Comparison of ENCODE assay signal across 20 cellular contexts in genomic region chr5:168585119-168585912, GRCh38. TPM values are rescaled to one million over a fixed set of nuclear protein-coding genes. Genes with fewer than 3 reads are reported as not detected.
DNase-seq lines count a peak whose midpoint lies in the region; ATAC-seq and TF ChIP-seq lines count a peak whose summit lies in the region.
"Had no signal": no experiment of that assay in that cellular context is flagged by ENCODE, and none has a peak within 500 bp of the region (broad histone marks: within the 10 kb centered on the region; RNA-seq: fewer than 3 reads in every experiment).

No MANE protein-coding gene starts in this region.

- TF ChIP-seq EP300 in stomach (IDR thresholded peaks at IDR 0.05), result no peak

- H2AFZ ChIP-seq in KMS-11 (ENCODE audit: low read depth), result no peak overlapping the region

- WGBS in stomach, 5 donors, result 64 to 75% (median 71%) methylated on average over 5 of the region's 5 CpGs

- H3K79me2 ChIP-seq in KMS-11 (ENCODE audit: insufficient read depth, low read depth), result no peaks in the 10 kb centered on the region

- H3K4me1 ChIP-seq in KMS-11 (ENCODE audit: low read depth, poor library complexity, severe bottlenecking) (peaks cover 8% of the 10 kb centered on the region), adipocyte (ENCODE audit: control insufficient read depth, insufficient read depth, low read length) (peaks cover 3% of the 10 kb centered on the region), stomach (peaks cover under 1 to 18% (median 5%) of the 10 kb centered on the region in 4 donors)

- no peaks in the 10 kb centered on the region for H3K9me3 Mint-ChIP-seq in MCF 10A (ENCODE audit: unreplicated experiment)
- H3K9me3 Mint-ChIP-seq: activated naive CD4-positive, alpha-beta T cell treated with anti-CD3 and anti-CD28 coated beads, Interleukin-2, amount 50 U/mL, for 72 hours; activated T-cell treated with anti-CD3 and anti-CD28 coated beads, Interleukin-2, amount 50 U/mL, for 4 hours; CD4-positive, alpha-beta T cell had no signal

- H3K4me2 ChIP-seq in KMS-11, result peak overlapping the region; percentile 9; the same call in 1 of the 2 replicates

- intact Hi-C loops in MCF 10A (cut with micrococcal nuclease) (no loop called here), stomach (cut with DNase I; ENCODE audit: low total_unique reads) (no loop called here)

- no peak overlapping the region for H3K27ac Mint-ChIP-seq in MCF 10A (ENCODE audit: low read depth, unreplicated experiment)
- H3K27ac Mint-ChIP-seq: CD4-positive, alpha-beta T cell had no signal

- H3K27ac ChIP-seq in KMS-11 (no peak overlapping the region), stomach (no peak overlapping the region)
- H3K27ac ChIP-seq: vagina had no signal

- H3K36me3 ChIP-seq in KMS-11 (ENCODE audit: insufficient read depth) (no peaks in the 10 kb centered on the region), adipocyte (ENCODE audit: control insufficient read depth, insufficient read depth, low read length, severe bottlenecking) (no peaks in the 10 kb centered on the region), stomach (no peaks in the 10 kb centered on the region)
- H3K36me3 ChIP-seq: vagina had no signal

- H3K36me3 Mint-ChIP-seq in MCF 10A (ENCODE audit: insufficient read depth, unreplicated experiment), result no peaks in the 10 kb centered on the region
- H3K36me3 Mint-ChIP-seq: activated naive CD4-positive, alpha-beta T cell treated with anti-CD3 and anti-CD28 coated beads, Interleukin-2, amount 50 U/mL, for 72 hours had no signal

- H3K4me3 ChIP-seq in KMS-11 (IDR thresholded peaks at IDR 0.05; ENCODE audit: insufficient read depth, low read depth, low read length) (no peak overlapping the region), adipocyte (ENCODE audit: low read length) (no peak overlapping the region), stomach (no peak overlapping the region)
- H3K4me3 ChIP-seq: dorsolateral prefrontal cortex, vagina had no signal

- TF ChIP-seq CTCF in KMS-11 (conservative IDR thresholded peaks at IDR 0.05; ENCODE audit: low read depth, low read length) (no peak), MCF 10A (IDR thresholded peaks at IDR 0.05; ENCODE audit: unreplicated experiment) (no peak), stomach (IDR thresholded peaks at IDR 0.05) (no peak)

- no peak for TF ChIP-seq POLR2A in stomach (IDR thresholded peaks at IDR 0.05)

- H3K4me3 Mint-ChIP-seq in MCF 10A (ENCODE audit: unreplicated experiment), result no peak overlapping the region
- H3K4me3 Mint-ChIP-seq: activated T-cell treated with anti-CD3 and anti-CD28 coated beads, Interleukin-2, amount 50 U/mL, for 4 hours; CD4-positive, alpha-beta T cell had no signal

- peak; percentile 46 for ATAC-seq in GM19438 (IDR thresholded peaks at IDR 0.05; ENCODE audit: low read depth, unreplicated experiment)
- ATAC-seq: activated naive CD4-positive, alpha-beta T cell treated with anti-CD3 and anti-CD28 coated beads, Interleukin-2, amount 50 U/mL, for 72 hours; activated T-cell treated with anti-CD3 and anti-CD28 coated beads, Interleukin-2, amount 50 U/mL, for 4 hours; esophagus mucosa had no signal

- H3K9me3 ChIP-seq in adipocyte (ENCODE audit: control insufficient read depth, low read length) (peaks cover 5% of the 10 kb centered on the region), stomach (no peaks in the 10 kb centered on the region)
- H3K9me3 ChIP-seq: vagina had no signal

- H3K9ac ChIP-seq in KMS-11 (no peak overlapping the region), adipocyte (ENCODE audit: low read length) (no peak overlapping the region)

- H3K27me3 Mint-ChIP-seq in MCF 10A (ENCODE audit: insufficient read depth, unreplicated experiment), result no peaks in the 10 kb centered on the region

- H3K4me1 Mint-ChIP-seq in MCF 10A (ENCODE audit: insufficient read depth, unreplicated experiment), result no peaks in the 10 kb centered on the region

- peak; percentile 80 for DNase-seq in DMS 273 (lab: John Stamatoyannopoulos, UW; ENCODE audit: unreplicated experiment)
- peak; percentile 59 for DNase-seq in adipocyte (ENCODE audit: low read depth)
- no peak for DNase-seq in MCF 10A (ENCODE audit: unreplicated experiment)
- no peak for DNase-seq in NCI-H128 (lab: John Stamatoyannopoulos, UW; ENCODE audit: unreplicated experiment)
- no peak for DNase-seq in NOMO-1 treated with DMSO at 0.1 percent for 48 hours (lab: John Stamatoyannopoulos, UW; ENCODE audit: unreplicated experiment)
- DNase-seq in stomach, result no peak
- DNase-seq: ACHN; activated CD4-positive, alpha-beta T cell treated with anti-CD3 and anti-CD28 coated beads, Interleukin-2, amount 50 U/mL, for 48 hours; activated T-cell treated with anti-CD3 and anti-CD28 coated beads, Interleukin-2, amount 50 U/mL, for 4 hours; CD4-positive, alpha-beta T cell; H7; NCI-H187; NCI-H524 treated with DMSO at 0.1 percent for 48 hours; stimulated activated CD4-positive, alpha-beta T cell treated with anti-CD3 and anti-CD28 coated beads, Interleukin-1b, Interleukin-23, amount 100 ng/mL, for 48 hours had no signal

- BruUV-seq in MCF 10A (replicated peaks; lab: Mats Ljungman, UMichigan), result no TSS peak

- CTCF ChIA-PET in MCF 10A (lab: Yijun Ruan, JAX), result no interaction called here

- POLR2A ChIA-PET in MCF 10A (lab: Yijun Ruan, JAX), result interaction anchor here (0.9 to 1.5 kb wide), 2 partner anchors 36 to 62 kb away, joined by 3 to 9 read pairs; no protein-coding TSS in a partner anchor

- H3K27me3 ChIP-seq in KMS-11 (ENCODE audit: insufficient read depth, low read depth) (no peaks in the 10 kb centered on the region), adipocyte (replicated peaks; ENCODE audit: control insufficient read depth, insufficient read depth, low read length) (peaks cover 12% of the 10 kb centered on the region), stomach (peaks cover 0 to 10% (median 0%) of the 10 kb centered on the region in 3 donors)
- H3K27me3 ChIP-seq: dorsolateral prefrontal cortex, vagina had no signal

- H4K20me1 ChIP-seq in KMS-11 (ENCODE audit: insufficient read depth), result no peaks in the 10 kb centered on the region

RNA-seq across cellular contexts. Expression of gene PANK3, which starts 6.1 kb away (rescaled TPM):
- total RNA-seq in MCF 10A (2022) (96.2 and 117 TPM in 2 replicates), stomach (100 to 1,000 TPM in 1 of 5 donors, 10 to 100 TPM in 3, 1 to 10 TPM in 1; 7.0 to 104 (median 22.2) TPM)
- 1 to 10 TPM; 4.8 to 7.8 (median 6.2) TPM for polyA plus RNA-seq in stomach

RNA-seq across cellular contexts. Expression of gene FBLL1, which starts 56.2 kb away (rescaled TPM):
- total RNA-seq in MCF 10A (2022) (0.42 TPM in 1 of 2 replicates, not detected in the other), stomach (1 to 10 TPM in 1 of 5 donors, not detected in 4; 1.3 TPM)
- polyA plus RNA-seq in stomach, result under 1 TPM; 0.37 to 0.55 (median 0.46) TPM
- total RNA-seq: CD4-positive, alpha-beta T cell; esophagus mucosa; vagina had no signal

Comparison
In these comparisons a context has a peak if more than half of its experiments do, and no peak if none do; other contexts are left out.
1. DNase-seq: peak in DMS 273 (single experiment) and adipocyte (single experiment); none in MCF 10A (single experiment), NCI-H128 (single experiment), NOMO-1 treated with DMSO at 0.1 percent for 48 hours (single experiment) and stomach (single experiment).